12 cellular contexts compared by ENCODE assay signal in the genomic region with DNA sequence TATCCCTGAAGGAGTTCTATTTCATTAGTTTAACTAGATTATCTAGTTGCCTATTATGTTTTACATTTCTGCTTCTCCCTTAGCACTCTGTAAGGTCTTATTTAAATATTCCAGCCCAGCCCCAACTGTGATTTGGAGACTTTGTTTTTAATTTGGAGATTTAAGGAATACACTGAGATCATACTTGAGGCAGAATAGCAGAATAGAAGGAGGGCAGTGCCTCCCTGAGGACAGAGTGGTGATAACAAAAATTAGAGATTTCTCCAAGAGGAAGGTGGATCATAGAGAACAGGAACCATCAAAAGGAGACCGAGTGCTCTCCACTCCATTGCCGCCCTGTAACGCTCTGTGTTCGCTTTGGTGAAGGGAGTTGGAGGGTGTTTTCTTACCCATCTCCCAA. TPM values are rescaled to one million over a fixed set of nuclear protein-coding genes. Genes with fewer than 3 reads are reported as not detected.
DNase-seq lines count a peak whose midpoint lies in the region; ATAC-seq and TF ChIP-seq lines count a peak whose summit lies in the region.
"Had no signal": no experiment of that assay in that cellular context is flagged by ENCODE, and none has a peak within 500 bp of the region (broad histone marks: within the 10 kb centered on the region; RNA-seq: fewer than 3 reads in every experiment).

No MANE protein-coding gene starts in this region.

- POLR2A ChIA-PET in AG04449 (lab: Yijun Ruan, JAX) (no interaction called here), HEK293 (lab: Yijun Ruan, JAX) (interaction anchor here (0.7 kb wide), 1 partner anchor 344 kb away, joined by 4 read pairs; no protein-coding TSS in a partner anchor)
- POLR2A ChIA-PET in activated CD8-positive, alpha-beta T cell treated with anti-CD3 and anti-CD28 coated beads for 36 hours (lab: Charles Lee), result interaction anchor here (1.2 kb wide), 1 partner anchor 14 kb away, joined by 6 read pairs; no protein-coding TSS in a partner anchor

- CTCF ChIA-PET in AG04449 (lab: Yijun Ruan, JAX), result interaction anchor here (0.6 to 2.7 kb wide), 7 partner anchors 13 to 856 kb away, joined by 3 to 16 read pairs (median 4); a partner anchor contains a TSS
- CTCF ChIA-PET in HEK293 (lab: Yijun Ruan, JAX), result interaction anchor here (0.5 to 2.5 kb wide), 10 partner anchors 13 to 1144 kb away, joined by 3 to 37 read pairs (median 4); a partner anchor contains a TSS
- CTCF ChIA-PET in activated CD8-positive, alpha-beta T cell treated with anti-CD3 and anti-CD28 coated beads for 36 hours (lab: Charles Lee), result interaction anchor here (0.6 to 2.0 kb wide), 4 partner anchors 10 to 209 kb away, joined by 3 to 13 read pairs (median 3); no protein-coding TSS in a partner anchor

- no peak overlapping the region for H3K27ac ChIP-seq in HEK293 (ENCODE audit: extremely low read depth, low read depth, low read length)
- H3K27ac ChIP-seq: spleen had no signal

- H3K36me3 ChIP-seq in HEK293 (ENCODE audit: control insufficient read depth in 2 of 2, insufficient read depth in 1 of 2, low read length in 2 of 2), result no peaks in the 10 kb centered on the region
- H3K36me3 ChIP-seq: spleen had no signal

- DNase-seq in AG04449 (ENCODE audit: low read depth, low spot score) (no peak), left colon (peak in 1 of 2 donors; percentile 16), kidney glomerular epithelial cell (lab: John Stamatoyannopoulos, UW) (no peak)
- no peak for DNase-seq in activated CD8-positive, alpha-beta T cell treated with anti-CD3 and anti-CD28 coated beads for 36 hours
- no peak for DNase-seq in effector memory CD8-positive, alpha-beta T cell
- no peak for DNase-seq in activated CD4-positive, alpha-beta T cell treated with anti-CD3 and anti-CD28 coated beads, Interleukin-2, amount 50 U/mL, for 1 hour
- DNase-seq: activated naive CD8-positive, alpha-beta T cell treated with anti-CD3 and anti-CD28 coated beads, Interleukin-2, amount 10 ng/mL, durations not matched to agents 7 days and 5 days; EL; spleen; SW 1271 had no signal

- no peaks in the 10 kb centered on the region for H3K4me1 ChIP-seq in HEK293 (ENCODE audit: control insufficient read depth, insufficient read depth, low read length)
- H3K4me1 ChIP-seq: spleen had no signal

- no peak overlapping the region for H3K27ac Mint-ChIP-seq in activated CD8-positive, alpha-beta T cell treated with anti-CD3 and anti-CD28 coated beads for 36 hours
- no peak overlapping the region for H3K27ac Mint-ChIP-seq in effector memory CD8-positive, alpha-beta T cell
- H3K27ac Mint-ChIP-seq: activated naive CD8-positive, alpha-beta T cell treated with anti-CD3 and anti-CD28 coated beads, Interleukin-2, amount 10 ng/mL, durations not matched to agents 7 days and 5 days had no signal

- no peaks in the 10 kb centered on the region for H3K9me3 Mint-ChIP-seq in activated CD8-positive, alpha-beta T cell treated with anti-CD3 and anti-CD28 coated beads for 36 hours
- H3K9me3 Mint-ChIP-seq in effector memory CD8-positive, alpha-beta T cell, result no peaks in the 10 kb centered on the region
- H3K9me3 Mint-ChIP-seq: activated naive CD8-positive, alpha-beta T cell treated with anti-CD3 and anti-CD28 coated beads, Interleukin-2, amount 10 ng/mL, durations not matched to agents 7 days and 5 days had no signal

- no peak for ATAC-seq in activated CD8-positive, alpha-beta T cell treated with anti-CD3 and anti-CD28 coated beads for 36 hours
- peak; percentile 86 for ATAC-seq in left colon
- no peak for ATAC-seq in effector memory CD8-positive, alpha-beta T cell (replicated peaks)
- ATAC-seq in HG03469 (IDR thresholded peaks at IDR 0.05; ENCODE audit: unreplicated experiment), result no peak

- no peaks in the 10 kb centered on the region for H3K36me3 Mint-ChIP-seq in activated CD8-positive, alpha-beta T cell treated with anti-CD3 and anti-CD28 coated beads for 36 hours (ENCODE audit: low read depth)
- no peaks in the 10 kb centered on the region for H3K36me3 Mint-ChIP-seq in effector memory CD8-positive, alpha-beta T cell (ENCODE audit: insufficient read depth)
- H3K36me3 Mint-ChIP-seq: activated naive CD8-positive, alpha-beta T cell treated with anti-CD3 and anti-CD28 coated beads, Interleukin-2, amount 10 ng/mL, durations not matched to agents 7 days and 5 days had no signal

- intact Hi-C loops in activated CD8-positive, alpha-beta T cell treated with anti-CD3 and anti-CD28 coated beads for 36 hours (cut with micrococcal nuclease), result no loop called here
- intact Hi-C loops in left colon (cut with DNase I, micrococcal nuclease), result no loop called here

- H3K4me3 ChIP-seq in AG04449 (ENCODE audit: low read depth, low read length), result no peak overlapping the region
- no peak overlapping the region for H3K4me3 ChIP-seq in HEK293 (ENCODE audit: low read depth, low read length)
- H3K4me3 ChIP-seq: spleen had no signal

- peaks cover 4% of the 10 kb centered on the region for H3K4me1 Mint-ChIP-seq in activated CD8-positive, alpha-beta T cell treated with anti-CD3 and anti-CD28 coated beads for 36 hours (ENCODE audit: low read depth)
- H3K4me1 Mint-ChIP-seq in effector memory CD8-positive, alpha-beta T cell (ENCODE audit: low read depth in 2 of 2), result peaks cover 0 to 3% of the 10 kb centered on the region in 2 donors

- H3K27me3 Mint-ChIP-seq in activated CD8-positive, alpha-beta T cell treated with anti-CD3 and anti-CD28 coated beads for 36 hours, result no peaks in the 10 kb centered on the region
- peaks cover 0 to 13% of the 10 kb centered on the region in 2 donors for H3K27me3 Mint-ChIP-seq in effector memory CD8-positive, alpha-beta T cell

- peak; percentile 18 for TF ChIP-seq CTCF in AG04449 (IDR thresholded peaks at IDR 0.05; ENCODE audit: insufficient read depth, low read length, missing control alignments)
- no peak for TF ChIP-seq CTCF in HEK293 (tag by site-specific recombination; IDR thresholded peaks at IDR 0.05)
- TF ChIP-seq CTCF in activated CD8-positive, alpha-beta T cell treated with anti-CD3 and anti-CD28 coated beads for 36 hours (IDR thresholded peaks at IDR 0.05), result peak; percentile 15

- no peaks in the 10 kb centered on the region for H3K9me3 ChIP-seq in HEK293 (ENCODE audit: control insufficient read depth, insufficient read depth, low read depth, low read length)
- H3K9me3 ChIP-seq: spleen had no signal

- no peak overlapping the region for H3K4me3 Mint-ChIP-seq in activated CD8-positive, alpha-beta T cell treated with anti-CD3 and anti-CD28 coated beads for 36 hours
- H3K4me3 Mint-ChIP-seq in effector memory CD8-positive, alpha-beta T cell, result no peak overlapping the region
- H3K4me3 Mint-ChIP-seq: activated naive CD8-positive, alpha-beta T cell treated with anti-CD3 and anti-CD28 coated beads, Interleukin-2, amount 10 ng/mL, durations not matched to agents 7 days and 5 days had no signal

TF ChIP-seq in HEK293, 187 proteins besides CTCF, POLR2A, EP300 and RAD21:
- TF ChIP-seq ZNF202 (tag by site-specific recombination; IDR thresholded peaks at IDR 0.05; ENCODE audit: borderline replicate concordance) (no peak), SP2 (tag by site-specific recombination; IDR thresholded peaks at IDR 0.05) (no peak), ZNF654 (tag by site-specific recombination; IDR thresholded peaks at IDR 0.05; ENCODE audit: low read depth) (peak; percentile 49), ZNF701 (tag by site-specific recombination; IDR thresholded peaks at IDR 0.05) (no peak)
- TF ChIP-seq, protein P1, sequence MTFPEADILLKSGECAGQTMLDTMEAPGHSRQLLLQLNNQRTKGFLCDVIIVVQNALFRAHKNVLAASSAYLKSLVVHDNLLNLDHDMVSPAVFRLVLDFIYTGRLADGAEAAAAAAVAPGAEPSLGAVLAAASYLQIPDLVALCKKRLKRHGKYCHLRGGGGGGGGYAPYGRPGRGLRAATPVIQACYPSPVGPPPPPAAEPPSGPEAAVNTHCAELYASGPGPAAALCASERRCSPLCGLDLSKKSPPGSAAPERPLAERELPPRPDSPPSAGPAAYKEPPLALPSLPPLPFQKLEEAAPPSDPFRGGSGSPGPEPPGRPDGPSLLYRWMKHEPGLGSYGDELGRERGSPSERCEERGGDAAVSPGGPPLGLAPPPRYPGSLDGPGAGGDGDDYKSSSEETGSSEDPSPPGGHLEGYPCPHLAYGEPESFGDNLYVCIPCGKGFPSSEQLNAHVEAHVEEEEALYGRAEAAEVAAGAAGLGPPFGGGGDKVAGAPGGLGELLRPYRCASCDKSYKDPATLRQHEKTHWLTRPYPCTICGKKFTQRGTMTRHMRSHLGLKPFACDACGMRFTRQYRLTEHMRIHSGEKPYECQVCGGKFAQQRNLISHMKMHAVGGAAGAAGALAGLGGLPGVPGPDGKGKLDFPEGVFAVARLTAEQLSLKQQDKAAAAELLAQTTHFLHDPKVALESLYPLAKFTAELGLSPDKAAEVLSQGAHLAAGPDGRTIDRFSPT (tag by site-specific recombination; IDR thresholded peaks at IDR 0.05), result no peak

RNA-seq across cellular contexts. Expression of a gene that starts 14.8 kb away (rescaled TPM):
- total RNA-seq in activated CD8-positive, alpha-beta T cell treated with anti-CD3 and anti-CD28 coated beads for 36 hours, result 100 to 1,000 TPM; 144 to 146 TPM
- total RNA-seq in left colon, result 100 to 1,000 TPM; 591 to 774 TPM

RNA-seq across cellular contexts. Expression of a gene that starts 43.4 kb away (rescaled TPM):
- under 1 TPM; 0.27 to 0.38 TPM for total RNA-seq in activated CD8-positive, alpha-beta T cell treated with anti-CD3 and anti-CD28 coated beads for 36 hours
- total RNA-seq in left colon, result 1 to 10 TPM in 1 of 2 donors, under 1 TPM in 1; 0.58 to 2.0 TPM

RNA-seq across cellular contexts. Expression of a gene that starts 43.5 kb away (rescaled TPM):
- 1 to 10 TPM; 8.7 to 9.6 TPM for total RNA-seq in activated CD8-positive, alpha-beta T cell treated with anti-CD3 and anti-CD28 coated beads for 36 hours
- total RNA-seq in left colon, result 10 to 100 TPM; 17.8 to 23.8 TPM

RNA-seq across cellular contexts. Expression of a gene that starts 58.6 kb away (rescaled TPM):
- total RNA-seq in activated CD8-positive, alpha-beta T cell treated with anti-CD3 and anti-CD28 coated beads for 36 hours, result 10 to 100 TPM; 17.7 TPM
- 10 to 100 TPM; 62.7 to 63.9 TPM for total RNA-seq in left colon

Comparison
In these comparisons a context has a peak if more than half of its experiments do, and no peak if none do; other contexts are left out.
1. RNA of a gene that starts 14.8 kb away (total RNA-seq): 591 to 774 TPM in left colon; 144 to 146 TPM in activated CD8-positive, alpha-beta T cell treated with anti-CD3 and anti-CD28 coated beads for 36 hours; every median in the first group is over 4 times any median in the second.